1 cellular context compared by ENCODE assay signal in genomic region chr3:71075481-71075880, GRCh38.
A peak's percentile ranks its signal among the peaks of the same experiment; 100 is the strongest.
TF ChIP-seq lines count a peak whose summit lies in the region.

No MANE protein-coding gene starts in this region.

TF ChIP-seq in HepG2, 621 proteins besides CTCF, POLR2A, EP300 and RAD21 (continued from another document):
- TF ChIP-seq ZNF318 (CRISPR knock-in tag; IDR thresholded peaks at IDR 0.05) (no peak), HOMEZ (CRISPR knock-in tag; IDR thresholded peaks at IDR 0.05; ENCODE audit: low read depth) (no peak), ZNF770 (CRISPR knock-in tag; IDR thresholded peaks at IDR 0.05) (peak; percentile 86), FOSL2 (CRISPR knock-in tag; IDR thresholded peaks at IDR 0.05) (peak; percentile 39; the same call in 1 of the 2 replicates)
